In genomic region chr14:56795284-56795622, GRCh38 we compare ENCODE assay signal across 15 cellular contexts. TPM values are rescaled to one million over a fixed set of nuclear protein-coding genes. Genes with fewer than 3 reads are reported as not detected.
"Had no signal": no experiment of that assay in that cellular context is flagged by ENCODE, and none has a peak within 500 bp of the region (broad histone marks: within the 10 kb centered on the region; RNA-seq: fewer than 3 reads in every experiment).

No MANE protein-coding gene starts in this region.

- H3K9me3 Mint-ChIP-seq: activated CD8-positive, alpha-beta T cell treated with anti-CD3 and anti-CD28 coated beads for 36 hours; effector memory CD8-positive, alpha-beta T cell had no signal

- H3K36me3 ChIP-seq: right atrium auricular region, stomach, vagina had no signal

- H3K27ac Mint-ChIP-seq: activated CD8-positive, alpha-beta T cell treated with anti-CD3 and anti-CD28 coated beads for 36 hours; activated T-helper 1 cell treated with anti-CD3 and anti-CD28 coated beads, Interleukin-12 subunit alpha, Interleukin-12 subunit beta, Interleukin-2, Interleukin-4 antibody, amounts not matched to agents 30 ng/mL and 10 ng/mL and 1 ng/mL, durations not matched to agents 14 hours and 24 hours and 36 hours; effector memory CD8-positive, alpha-beta T cell had no signal

- H3K9me3 ChIP-seq: right atrium auricular region, vagina had no signal

- ATAC-seq: activated CD8-positive, alpha-beta T cell treated with anti-CD3 and anti-CD28 coated beads for 36 hours; effector memory CD8-positive, alpha-beta T cell had no signal

- H3K4me3 ChIP-seq: right atrium auricular region, skin epidermis, vagina had no signal

- H3K27ac ChIP-seq: right atrium auricular region, skin epidermis, stomach, vagina had no signal

- DNase-seq: activated CD8-positive, alpha-beta memory T cell treated with anti-CD3 and anti-CD28 coated beads, Interleukin-2, amount 50 U/mL, for 4 hours; activated CD8-positive, alpha-beta T cell treated with anti-CD3 and anti-CD28 coated beads for 36 hours; activated naive CD4-positive, alpha-beta T cell treated with Interleukin-2 at 50 U/mL for 16 hours; central memory CD4-positive, alpha-beta T cell; effector memory CD8-positive, alpha-beta T cell; erythroblast; stomach; T-helper 9 cell had no signal

- H3K4me3 Mint-ChIP-seq: activated CD8-positive, alpha-beta T cell treated with anti-CD3 and anti-CD28 coated beads for 36 hours; activated T-helper 1 cell treated with anti-CD3 and anti-CD28 coated beads, Interleukin-12 subunit alpha, Interleukin-12 subunit beta, Interleukin-2, Interleukin-4 antibody, amounts not matched to agents 30 ng/mL and 10 ng/mL and 1 ng/mL, durations not matched to agents 14 hours and 24 hours and 36 hours; effector memory CD8-positive, alpha-beta T cell had no signal

RNA-seq across cellular contexts. Expression of gene OTX2, which starts 15.0 kb away (rescaled TPM):
- total RNA-seq: activated CD8-positive, alpha-beta T cell treated with anti-CD3 and anti-CD28 coated beads for 36 hours; activated T-helper 1 cell treated with anti-CD3 and anti-CD28 coated beads, Interleukin-12 subunit alpha, Interleukin-12 subunit beta, Interleukin-2, Interleukin-4 antibody, amounts not matched to agents 30 ng/mL and 10 ng/mL and 1 ng/mL, durations not matched to agents 14 hours and 24 hours and 36 hours; glomerular endothelial cell; kidney epithelial cell; liver; right atrium auricular region; stomach; vagina had no signal
